11 cellular contexts compared by ENCODE assay signal in the genomic region with DNA sequence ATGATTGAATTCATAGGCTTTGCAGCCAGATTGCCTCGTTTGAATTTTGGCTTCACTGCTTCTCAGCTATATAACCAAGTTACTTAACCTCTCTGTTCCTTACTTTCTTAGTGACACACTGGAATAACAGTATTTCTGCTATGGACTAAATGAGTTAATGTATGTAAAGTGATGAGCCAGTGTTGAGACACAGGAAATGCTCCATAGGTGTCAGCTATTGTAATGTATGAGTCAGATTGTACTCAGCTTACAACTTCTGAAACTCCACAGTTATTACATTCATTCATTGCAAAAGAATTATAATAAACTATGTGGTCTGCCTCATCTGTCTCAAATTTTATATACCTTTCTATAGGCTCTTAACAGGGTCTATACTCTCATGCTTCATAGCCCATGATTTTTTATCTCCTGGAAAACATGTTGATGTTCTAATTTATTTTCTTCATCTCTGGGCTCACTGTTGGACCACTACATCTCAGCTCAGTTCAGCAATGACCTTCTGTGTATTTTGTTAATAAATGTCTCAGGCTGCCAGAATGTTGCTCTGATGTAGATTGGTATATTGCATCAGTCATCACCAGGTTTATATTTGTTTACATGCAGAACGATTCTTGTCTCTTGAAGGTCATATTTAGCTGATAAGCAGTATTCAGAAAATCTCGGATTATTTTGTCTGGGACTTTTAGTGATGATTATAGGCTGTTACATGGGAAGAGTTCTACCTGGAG.
DNase-seq lines count a peak whose midpoint lies in the region; ATAC-seq and TF ChIP-seq lines count a peak whose summit lies in the region.
"Had no signal": no experiment of that assay in that cellular context is flagged by ENCODE, and none has a peak within 500 bp of the region (broad histone marks: within the 10 kb centered on the region; RNA-seq: fewer than 3 reads in every experiment).

No MANE protein-coding gene starts in this region.

- H4K20me1 ChIP-seq in GM23248 (ENCODE audit: insufficient read depth), result no peaks in the 10 kb centered on the region
- H4K20me1 ChIP-seq in Karpas-422 (ENCODE audit: insufficient read depth, low read depth, low read length), result no peaks in the 10 kb centered on the region

- H3K27ac ChIP-seq in GM23248 (peak overlapping the region; percentile 51), Karpas-422 (ENCODE audit: low read length) (no peak overlapping the region)

- H3K9ac ChIP-seq in GM23248, result peak overlapping the region; percentile 6
- H3K9ac ChIP-seq in Karpas-422 (ENCODE audit: low read length), result no peak overlapping the region

- POLR2A ChIA-PET in GM10248 (lab: Yijun Ruan, JAX), result no interaction called here

- H3K4me1 Mint-ChIP-seq in nephron progenitor cell, result no peaks in the 10 kb centered on the region

- H3K4me3 Mint-ChIP-seq in nephron progenitor cell, result no peak overlapping the region
- H3K4me3 Mint-ChIP-seq: type B pancreatic cell had no signal

- H3K27ac Mint-ChIP-seq in nephron progenitor cell, result no peak overlapping the region
- H3K27ac Mint-ChIP-seq: type B pancreatic cell had no signal

- CTCF ChIA-PET in GM10248 (lab: Yijun Ruan, JAX), result interaction anchor here (0.8 to 1.5 kb wide), 8 partner anchors 10 to 125 kb away, joined by 3 to 7 read pairs (median 4); no protein-coding TSS in a partner anchor

- H3K4me3 ChIP-seq in GM23248 (peak overlapping the region; percentile 3; the same call in 1 of the 2 replicates), fibroblast of villous mesenchyme (ENCODE audit: low read depth, low read length) (no peak overlapping the region), Karpas-422 (ENCODE audit: low read length) (no peak overlapping the region)

- peaks cover 48% of the 10 kb centered on the region for H3F3A ChIP-seq in GM23248 (ENCODE audit: insufficient read depth)

- TF ChIP-seq CTCF in GM10248 (IDR thresholded peaks at IDR 0.05; ENCODE audit: control extremely low read depth, extremely low read depth, low read depth, missing control alignments), result no peak
- no peak for TF ChIP-seq CTCF in fibroblast of villous mesenchyme (IDR thresholded peaks at IDR 0.05; ENCODE audit: insufficient read depth, low read depth, low read length)
- no peak for TF ChIP-seq CTCF in nephron progenitor cell (IDR thresholded peaks at IDR 0.05)

- H3K36me3 ChIP-seq in GM23248 (ENCODE audit: low read depth) (no peaks in the 10 kb centered on the region), Karpas-422 (ENCODE audit: insufficient read depth, low read length) (no peaks in the 10 kb centered on the region)

- peaks cover 38% of the 10 kb centered on the region for H3K36me3 Mint-ChIP-seq in nephron progenitor cell (ENCODE audit: low read depth)

- peak overlapping the region; percentile 64 for H3K4me2 ChIP-seq in GM23248 (ENCODE audit: unreplicated experiment)
- no peak overlapping the region for H3K4me2 ChIP-seq in Karpas-422 (ENCODE audit: low read depth, low read length, poor library complexity, severe bottlenecking)

- no peaks in the 10 kb centered on the region for H3K27me3 Mint-ChIP-seq in nephron progenitor cell (ENCODE audit: low read depth, poor library complexity)
- H3K27me3 Mint-ChIP-seq: type B pancreatic cell had no signal

- H3K79me2 ChIP-seq in GM23248 (ENCODE audit: insufficient read depth) (peaks cover 59% of the 10 kb centered on the region), Karpas-422 (ENCODE audit: low read length) (no peaks in the 10 kb centered on the region)

- ATAC-seq in HG02798 (IDR thresholded peaks at IDR 0.05; ENCODE audit: poor library complexity, unreplicated experiment), result no peak
- ATAC-seq in HG02884 (IDR thresholded peaks at IDR 0.05; ENCODE audit: unreplicated experiment), result no peak

- H3K9me2 ChIP-seq in GM23248 (ENCODE audit: insufficient read depth) (no peaks in the 10 kb centered on the region), Karpas-422 (replicated peaks; ENCODE audit: insufficient read depth, low read length) (no peaks in the 10 kb centered on the region)

- peaks cover 58% of the 10 kb centered on the region for H3K4me1 ChIP-seq in GM23248 (ENCODE audit: insufficient read depth)
- no peaks in the 10 kb centered on the region for H3K4me1 ChIP-seq in Karpas-422 (ENCODE audit: low read length)

- no peaks in the 10 kb centered on the region for H3K9me3 ChIP-seq in GM23248 (ENCODE audit: low read depth)
- no peaks in the 10 kb centered on the region for H3K9me3 ChIP-seq in Karpas-422 (ENCODE audit: low read length)

- H3K27me3 ChIP-seq in GM23248 (replicated peaks; ENCODE audit: insufficient read depth) (no peaks in the 10 kb centered on the region), Karpas-422 (ENCODE audit: low read length) (no peaks in the 10 kb centered on the region)

- H2AFZ ChIP-seq in GM23248, result no peak overlapping the region
- no peak overlapping the region for H2AFZ ChIP-seq in Karpas-422 (ENCODE audit: low read length)

- peaks cover 27% of the 10 kb centered on the region for H3K9me3 Mint-ChIP-seq in nephron progenitor cell

- in situ Hi-C loops in GM23248 (cut with MboI), result no loop called here

- DNase-seq in GM10248 (ENCODE audit: extremely low spot score), result peak; percentile 16
- peak; percentile 86 for DNase-seq in GM23248
- DNase-seq in NCI-H69 (lab: John Stamatoyannopoulos, UW), result peak; percentile 2
- DNase-seq in fibroblast of villous mesenchyme (ENCODE audit: low read depth), result peak; percentile 64
- DNase-seq in nephron progenitor cell, result no peak
- no peak for DNase-seq in Karpas-422
- DNase-seq: posterior cingulate gyrus, Right ventricle myocardium superior had no signal

- 15% methylated on average over 3 of the region's 3 CpGs for WGBS in GM23248 (ENCODE audit: low coverage in 1 of 2, low lambda C conversion rate in 2 of 2, missing lambda C conversion rate in 2 of 2), 2 experiments

Comparison
In these comparisons a context has a peak if more than half of its experiments do, and no peak if none do; other contexts are left out.
1. DNase-seq: peak in GM10248 (single experiment), GM23248 (single experiment), NCI-H69 (single experiment) and fibroblast of villous mesenchyme (single experiment); none in nephron progenitor cell (single experiment) and Karpas-422 (single experiment).